23 cellular contexts compared by ENCODE assay signal in the genomic region with DNA sequence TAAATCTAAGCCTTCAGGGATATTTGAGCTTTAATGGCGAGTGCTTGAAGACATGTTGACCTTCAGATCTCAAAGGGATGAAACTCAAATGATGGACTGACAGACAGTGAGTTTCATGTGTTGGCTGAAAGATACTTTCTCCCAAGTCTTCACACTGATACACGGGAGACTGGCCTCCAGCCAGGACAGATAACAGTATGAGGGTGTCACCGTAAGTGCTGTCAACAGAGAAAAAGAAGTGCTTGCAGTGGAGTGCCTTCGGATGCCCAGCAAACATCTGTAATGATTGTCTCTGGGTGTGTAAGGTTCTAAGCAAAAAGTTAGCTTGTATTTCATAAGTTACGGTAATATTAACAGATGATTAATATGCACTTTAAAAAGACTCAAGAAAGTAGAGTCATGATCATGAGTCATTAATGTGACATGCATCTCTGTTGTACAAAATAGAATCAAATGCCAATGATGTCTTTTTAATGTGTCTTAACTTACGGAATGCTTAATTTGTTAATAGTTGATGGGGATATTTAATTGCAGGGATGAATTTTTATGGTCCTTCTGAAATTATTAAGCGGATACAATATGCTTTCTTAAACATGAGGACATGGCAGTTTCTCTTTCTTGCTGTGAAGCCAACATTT.
"Had no signal": no experiment of that assay in that cellular context is flagged by ENCODE, and none has a peak within 500 bp of the region (broad histone marks: within the 10 kb centered on the region; RNA-seq: fewer than 3 reads in every experiment).

No MANE protein-coding gene starts in this region.

- H3K27ac ChIP-seq: brain microvascular endothelial cell, epithelial cell of prostate, gastrocnemius medialis, heart left ventricle, neutrophil, uterus had no signal

- H3K9me3 ChIP-seq: gastrocnemius medialis, neutrophil, SK-N-SH, uterus had no signal

- H3K9ac ChIP-seq: SK-N-SH had no signal

- H3K4me2 ChIP-seq: SK-N-SH had no signal

- H3K4me3 ChIP-seq: gastrocnemius medialis, heart left ventricle, mucosa of descending colon, tibial nerve, uterus had no signal

- H3K27me3 ChIP-seq: brain microvascular endothelial cell, gastrocnemius medialis, heart left ventricle, neutrophil, tibial nerve, uterus had no signal

- DNase-seq: activated CD4-positive, alpha-beta T cell treated with anti-CD3 and anti-CD28 coated beads for 48 hours; activated CD4-positive, CD25-positive, alpha-beta regulatory T cell; activated CD8-positive, alpha-beta T cell treated with anti-CD3 and anti-CD28 coated beads, Interleukin-2, amount 10 ng/mL, durations not matched to agents 7 days and 5 days; activated naive CD4-positive, alpha-beta T cell treated with anti-CD3 and anti-CD28 coated beads for 36 hours; activated T-cell treated with anti-CD3 and anti-CD28 coated beads, Interleukin-2, amount 50 U/mL, for 24 hours; anterior cingulate cortex; brain microvascular endothelial cell; dermis blood vessel endothelial cell; effector memory CD4-positive, alpha-beta T cell; gastrocnemius medialis; mucosa of descending colon; natural killer cell; SK-N-SH; stimulated activated CD4-positive, alpha-beta T cell treated with anti-CD3 and anti-CD28 coated beads, Interleukin-12 subunit alpha, Interleukin-12 subunit beta, amount 100 ng/mL, for 4 hours; stimulated activated CD4-positive, alpha-beta T cell treated with anti-CD3 and anti-CD28 coated beads, Interleukin-1b, Interleukin-23, amount 100 ng/mL, for 48 hours; stimulated activated naive CD4-positive, alpha-beta T cell treated with Interleukin-2 at 50 U/mL for 16 hours; T-cell; T-helper 9 cell; uterus had no signal

- H3K36me3 ChIP-seq: brain microvascular endothelial cell, gastrocnemius medialis, heart left ventricle, neutrophil, uterus had no signal

- ATAC-seq: activated CD8-positive, alpha-beta T cell treated with anti-CD3 and anti-CD28 coated beads, Interleukin-2, amount 10 ng/mL, durations not matched to agents 7 days and 5 days; gastrocnemius medialis; mucosa of descending colon; natural killer cell; T-cell had no signal

- H3K4me1 ChIP-seq: gastrocnemius medialis, uterus had no signal
